8 cellular contexts compared by ENCODE assay signal in the genomic region with DNA sequence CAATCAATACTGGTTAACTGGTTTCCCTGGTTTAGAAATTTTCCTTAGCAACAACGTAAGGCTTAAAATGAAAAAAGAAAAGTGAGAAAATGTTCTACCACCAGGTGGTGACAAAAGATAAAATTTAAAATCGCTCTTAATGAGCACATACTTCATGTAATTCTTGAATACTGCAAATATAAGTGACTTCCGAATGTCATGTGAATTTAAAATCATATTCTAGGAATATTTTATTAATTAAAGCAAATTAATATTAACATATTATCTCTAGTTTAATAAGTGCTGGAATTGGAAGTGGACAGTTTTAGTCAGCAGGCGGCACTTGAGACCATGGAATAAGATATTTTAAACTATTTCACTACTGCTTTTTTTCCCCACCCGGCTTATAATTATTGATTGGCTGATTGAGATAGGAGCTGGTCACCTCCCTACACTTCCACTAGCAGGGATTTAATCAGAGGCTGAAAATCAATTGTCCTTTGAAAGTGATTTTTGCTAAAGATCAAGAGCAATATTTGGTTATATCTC. TPM values are rescaled to one million over a fixed set of nuclear protein-coding genes. Genes with fewer than 3 reads are reported as not detected.
DNase-seq lines count a peak whose midpoint lies in the region; ATAC-seq, FAIRE-seq and TF ChIP-seq lines count a peak whose summit lies in the region.

No MANE protein-coding gene starts in this region.

- H3K4me3 ChIP-seq in fibroblast of the aortic adventitia (ENCODE audit: low read depth, low read length), result no peak overlapping the region

- peak; percentile 61 for TF ChIP-seq CTCF in fibroblast of the aortic adventitia (IDR thresholded peaks at IDR 0.05; ENCODE audit: insufficient read depth, low read length)

- TF ChIP-seq POLR2A in H54 (IDR thresholded peaks at IDR 0.05; ENCODE audit: low read depth, low read length), result no peak

- no peak for FAIRE-seq in H54 (lab: Jason Lieb, UNC)

- DNase-seq in CD1c-positive myeloid dendritic cell (ENCODE audit: extremely low spot score) (peak; percentile 68), RPMI8226 (peak; percentile 42), fibroblast of the aortic adventitia (ENCODE audit: low read depth) (peak; percentile 79), superior temporal gyrus (ENCODE audit: extremely low spot score) (peak; percentile 96), H54 (ENCODE audit: insufficient read length, low spot score) (no peak)
- no peak for DNase-seq in activated naive CD4-positive, alpha-beta T cell (lab: John Stamatoyannopoulos, UW)

- ATAC-seq in HG02885 (IDR thresholded peaks at IDR 0.05; ENCODE audit: poor library complexity, unreplicated experiment), result peak; percentile 66
- no peak for ATAC-seq in GM21390 (IDR thresholded peaks at IDR 0.05; ENCODE audit: unreplicated experiment)

RNA-seq across cellular contexts. Expression of gene ADAMTS1, which starts 5.0 kb away (rescaled TPM):
- 284 and 390 TPM in 2 replicates for total RNA-seq in fibroblast of the aortic adventitia (ENCODE audit: low replicate concordance)

Comparison
In these comparisons a context has a peak if more than half of its experiments do, and no peak if none do; other contexts are left out.
1. DNase-seq: peak in CD1c-positive myeloid dendritic cell (single experiment), RPMI8226 (single experiment), fibroblast of the aortic adventitia (single experiment) and superior temporal gyrus (single experiment); none in H54 (single experiment) and activated naive CD4-positive, alpha-beta T cell (0 of 4).